ENCODE assay signal across 31 cellular contexts in the genomic region with DNA sequence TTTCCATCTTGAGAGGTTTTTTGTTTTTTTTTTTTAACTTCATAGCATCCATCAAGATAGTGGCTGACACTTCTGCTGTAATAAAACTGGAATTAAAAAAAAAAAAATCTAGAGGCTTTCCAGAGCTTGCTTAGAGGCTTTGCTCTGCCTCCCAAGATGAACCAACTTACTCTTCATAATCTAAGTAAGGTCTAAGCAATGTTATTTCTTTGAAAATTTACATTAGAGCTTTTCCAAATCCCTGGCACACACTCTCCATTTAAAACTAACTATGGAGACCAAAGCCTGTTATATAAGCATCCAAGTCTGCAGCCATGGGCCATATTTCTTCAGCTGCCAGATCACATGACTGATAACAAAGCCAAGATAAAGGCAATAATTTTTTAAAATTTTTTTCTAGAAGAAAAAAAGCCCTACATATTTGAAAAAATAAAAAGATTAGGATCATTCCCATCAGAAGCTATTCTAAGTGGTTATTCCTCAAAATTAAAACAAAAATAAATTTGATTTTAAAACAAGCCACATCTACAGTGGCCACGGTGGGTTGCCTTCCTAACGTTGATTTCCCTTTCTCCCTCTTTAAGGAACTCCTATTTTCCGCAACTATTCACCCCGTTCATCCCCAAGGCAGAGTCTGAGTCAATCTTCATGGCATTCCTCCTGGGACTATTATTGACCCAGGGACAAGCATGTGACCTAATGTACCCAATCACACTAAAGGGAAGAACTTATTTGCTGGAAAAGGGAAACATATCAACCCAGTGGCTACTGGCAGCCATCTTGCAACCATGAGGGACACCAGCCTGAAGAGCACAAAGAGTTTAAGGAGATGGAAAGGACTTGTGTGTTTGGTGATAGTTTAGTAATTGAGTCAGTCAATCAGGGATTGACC. TPM values are rescaled to one million over a fixed set of nuclear protein-coding genes. Genes with fewer than 3 reads are reported as not detected.
A peak's percentile ranks its signal among the peaks of the same experiment; 100 is the strongest.
DNase-seq lines count a peak whose midpoint lies in the region; ATAC-seq, FAIRE-seq and TF ChIP-seq lines count a peak whose summit lies in the region.
"Had no signal": no experiment of that assay in that cellular context is flagged by ENCODE, and none has a peak within 500 bp of the region (broad histone marks: within the 10 kb centered on the region; RNA-seq: fewer than 3 reads in every experiment).

No MANE protein-coding gene starts in this region.

- H4K20me1 ChIP-seq in DND-41 (ENCODE audit: insufficient read depth, low read length): no peaks in the 10 kb centered on the region
- no peaks in the 10 kb centered on the region for H4K20me1 ChIP-seq in Loucy (ENCODE audit: insufficient read depth, low read length, poor library complexity, severe bottlenecking)
- no peaks in the 10 kb centered on the region for H4K20me1 ChIP-seq in K562 (replicated peaks; ENCODE audit: control insufficient read depth, insufficient read depth, low read length)
- no peaks in the 10 kb centered on the region for H4K20me1 ChIP-seq in osteoblast (ENCODE audit: insufficient read depth, low read length)

- intact Hi-C loops in K562 (cut with micrococcal nuclease): loop anchor here (5.0 kb wide), 1 partner anchor 130 kb away; no protein-coding TSS in a partner anchor

- no peak for TF ChIP-seq RAD21 in K562 (CRISPR knock-in tag; conservative IDR thresholded peaks at IDR 0.05 in 1 of 2, IDR thresholded peaks at IDR 0.05 in 1 of 2)

- ATAC-seq in DND-41 (ENCODE audit: insufficient read depth, low read depth): no peak
- no peak for ATAC-seq in K562
- ATAC-seq in left lobe of liver: no peak
- no peak for ATAC-seq in GM21423 (IDR thresholded peaks at IDR 0.05; ENCODE audit: unreplicated experiment)
- ATAC-seq: gastrocnemius medialis, natural killer cell, pancreas had no signal

- H3K27me3 ChIP-seq in DND-41 (ENCODE audit: insufficient read depth, low read length, poor library complexity) (no peaks in the 10 kb centered on the region), Loucy (ENCODE audit: insufficient read depth, low read length, poor library complexity, severe bottlenecking) (no peaks in the 10 kb centered on the region), K562 (ENCODE audit: control insufficient read depth in 2 of 2, insufficient read depth in 2 of 2, low read length in 2 of 2) (no peaks in the 10 kb centered on the region), osteoblast (ENCODE audit: insufficient read depth, low read length) (no peaks in the 10 kb centered on the region)
- H3K27me3 ChIP-seq: esophagus muscularis mucosa, gastrocnemius medialis, pancreas, vagina had no signal

- no peak for FAIRE-seq in K562 (lab: Jason Lieb, UNC)
- FAIRE-seq: bronchial epithelial cell, pancreas had no signal

- H3K9ac ChIP-seq in DND-41 (ENCODE audit: low read depth, low read length): no peak overlapping the region
- H3K9ac ChIP-seq in Loucy (ENCODE audit: low read depth, low read length, poor library complexity, severe bottlenecking): peak overlapping the region; percentile 9
- no peak overlapping the region for H3K9ac ChIP-seq in K562 (ENCODE audit: insufficient read depth in 1 of 2, low read depth in 2 of 2, low read length in 2 of 2)

- H3K4me3 ChIP-seq in DND-41 (ENCODE audit: low read depth in 1 of 2, low read length in 2 of 2): no peak overlapping the region
- no peak overlapping the region for H3K4me3 ChIP-seq in Loucy (ENCODE audit: low read length, poor library complexity, severe bottlenecking)
- no peak overlapping the region for H3K4me3 ChIP-seq in K562
- no peak overlapping the region for H3K4me3 ChIP-seq in osteoblast (ENCODE audit: insufficient read depth, low read length)
- H3K4me3 ChIP-seq: esophagus muscularis mucosa, gastrocnemius medialis, left ventricle myocardium inferior, pancreas, thoracic aorta, vagina had no signal

- H3K27ac ChIP-seq in DND-41 (ENCODE audit: low read length) (peak overlapping the region; percentile 76), K562 (ENCODE audit: extremely low read depth, low read depth, low read length) (no peak overlapping the region), osteoblast (ENCODE audit: low read depth, low read length) (no peak overlapping the region)
- H3K27ac ChIP-seq: esophagus muscularis mucosa, gastrocnemius medialis, left ventricle myocardium inferior, pancreas, thoracic aorta, vagina had no signal

- POLR2A ChIA-PET in K562 (lab: Yijun Ruan, JAX) (interaction anchor here (0.7 kb wide), 1 partner anchor 18 kb away, joined by 3 read pairs; no protein-coding TSS in a partner anchor), GM10248 (lab: Yijun Ruan, JAX) (no interaction called here)

- H3K4me2 ChIP-seq in DND-41 (ENCODE audit: insufficient read depth, low read length) (no peak overlapping the region), Loucy (ENCODE audit: low read depth, low read length, poor library complexity, severe bottlenecking) (no peak overlapping the region), K562 (ENCODE audit: insufficient read depth, low read length) (no peak overlapping the region), osteoblast (ENCODE audit: insufficient read depth, low read length) (no peak overlapping the region)

- H3F3A ChIP-seq in Loucy (ENCODE audit: low read depth): no peaks in the 10 kb centered on the region

- DNase-seq in DND-41 (no peak), K562 (ENCODE audit: extremely low read depth in 1 of 4, low spot score in 3 of 4) (peak in 2 of 4 experiments; percentile 31 to 40), osteoblast (ENCODE audit: insufficient read length, low spot score, missing footprints) (no peak), GM10248 (ENCODE audit: extremely low spot score) (no peak), left lobe of liver (ENCODE audit: low spot score) (no peak)
- DNase-seq: activated CD4-positive, alpha-beta T cell treated with anti-CD3 and anti-CD28 coated beads, Interleukin-2, amount 50 U/mL, for 48 hours; activated CD4-positive, CD25-positive, alpha-beta regulatory T cell; activated CD8-positive, alpha-beta memory T cell treated with anti-CD3 and anti-CD28 coated beads, Interleukin-2, amount 50 U/mL, for 48 hours; activated effector memory CD4-positive, alpha-beta T cell treated with anti-CD3 and anti-CD28 coated beads, Interleukin-2, amount 50 U/mL, for 16 hours; cortex of kidney; endodermal cell; gastrocnemius medialis; hippocampal formation; KG1; left ventricle myocardium inferior; midbrain; natural killer cell; NCI-H1694; NCI-H2171 treated with DMSO at 0.1 percent for 48 hours; NCI-H524 treated with DMSO at 0.1 percent for 48 hours; pancreas; right cardiac atrium; stimulated activated CD4-positive, alpha-beta T cell treated with anti-CD3 and anti-CD28 coated beads, Interleukin-4, amount 100 ng/mL, for 4 hours; stimulated activated naive CD4-positive, alpha-beta T cell treated with Interleukin-2 at 50 U/mL for 16 hours; T1000 had no signal

- WGBS in K562 (ENCODE audit: insufficient coverage, low coverage, missing lambda C conversion rate): 17% methylated on average over 3 of the region's 4 CpGs

- no TSS peak for BruUV-seq in K562 (replicated peaks; lab: Mats Ljungman, UMichigan)

- no peaks in the 10 kb centered on the region for H3K9me3 ChIP-seq in DND-41 (ENCODE audit: insufficient read depth, low read length, severe bottlenecking)
- H3K9me3 ChIP-seq in Loucy (ENCODE audit: insufficient read depth, low read depth, low read length): no peaks in the 10 kb centered on the region
- H3K9me3 ChIP-seq in K562 (replicated peaks; ENCODE audit: control insufficient read depth, insufficient read depth, low read depth, low read length): no peaks in the 10 kb centered on the region
- no peaks in the 10 kb centered on the region for H3K9me3 ChIP-seq in osteoblast (ENCODE audit: low read depth, low read length)
- H3K9me3 ChIP-seq: esophagus muscularis mucosa, gastrocnemius medialis, left ventricle myocardium inferior, pancreas, thoracic aorta, vagina had no signal

- no peaks in the 10 kb centered on the region for H3K9me2 ChIP-seq in Loucy (replicated peaks; ENCODE audit: low read depth, low read length)

- no peak for TF ChIP-seq CTCF in DND-41 (IDR thresholded peaks at IDR 0.05; ENCODE audit: borderline replicate concordance, extremely low read depth, low read length, poor library complexity, severe bottlenecking)
- no peak for TF ChIP-seq CTCF in Loucy (conservative IDR thresholded peaks at IDR 0.05; ENCODE audit: low read length)
- TF ChIP-seq CTCF in K562 (IDR thresholded peaks at IDR 0.05 in 2 of 3, conservative IDR thresholded peaks at IDR 0.05 in 1 of 3; ENCODE audit: insufficient read depth in 2 of 3, low read depth in 1 of 3, low read length in 3 of 3): no peak
- no peak for TF ChIP-seq CTCF in osteoblast (IDR thresholded peaks at IDR 0.05; ENCODE audit: extremely low read depth, low read depth, low read length)
- TF ChIP-seq CTCF in GM10248 (IDR thresholded peaks at IDR 0.05; ENCODE audit: control extremely low read depth, extremely low read depth, low read depth, missing control alignments): no peak

- TF ChIP-seq EP300 in K562 (IDR thresholded peaks at IDR 0.05; ENCODE audit: low read length): no peak

- peaks cover 47% of the 10 kb centered on the region for H3K4me1 ChIP-seq in DND-41 (ENCODE audit: insufficient read depth, low read length)
- peaks cover 52% of the 10 kb centered on the region for H3K4me1 ChIP-seq in Loucy (ENCODE audit: insufficient read depth, low read length, poor library complexity, severe bottlenecking)
- H3K4me1 ChIP-seq in K562 (replicated peaks in 1 of 2; ENCODE audit: control insufficient read depth in 2 of 2, insufficient read depth in 2 of 2, low read length in 2 of 2): no peaks in the 10 kb centered on the region
- peaks cover 10% of the 10 kb centered on the region for H3K4me1 ChIP-seq in osteoblast (ENCODE audit: insufficient read depth, low read length)
- H3K4me1 ChIP-seq: gastrocnemius medialis, pancreas had no signal

- no peak for TF ChIP-seq POLR2A in K562 (conservative IDR thresholded peaks at IDR 0.05)

- H3K79me2 ChIP-seq in DND-41 (ENCODE audit: insufficient read depth, low read length): peaks cover 30% of the 10 kb centered on the region
- H3K79me2 ChIP-seq in Loucy (ENCODE audit: insufficient read depth, low read length): peaks cover 31% of the 10 kb centered on the region
- H3K79me2 ChIP-seq in K562 (ENCODE audit: control insufficient read depth, insufficient read depth, low read length): no peaks in the 10 kb centered on the region
- H3K79me2 ChIP-seq in osteoblast (ENCODE audit: insufficient read depth, low read length): no peaks in the 10 kb centered on the region

- no peak overlapping the region for H2AFZ ChIP-seq in DND-41 (ENCODE audit: low read depth, low read length)
- no peak overlapping the region for H2AFZ ChIP-seq in Loucy (ENCODE audit: low read length)
- no peak overlapping the region for H2AFZ ChIP-seq in K562 (ENCODE audit: low read depth, low read length)
- H2AFZ ChIP-seq in osteoblast (ENCODE audit: low read length): peak overlapping the region; percentile 33

- H3K9me1 ChIP-seq in K562 (ENCODE audit: control insufficient read depth, insufficient read depth, low read length): no peaks in the 10 kb centered on the region

- H3K36me3 ChIP-seq in DND-41 (ENCODE audit: insufficient read depth, low read length) (no peaks in the 10 kb centered on the region), Loucy (ENCODE audit: insufficient read depth, low read length) (no peaks in the 10 kb centered on the region), K562 (ENCODE audit: control insufficient read depth, insufficient read depth, low read length) (no peaks in the 10 kb centered on the region), osteoblast (ENCODE audit: insufficient read depth, low read length) (no peaks in the 10 kb centered on the region)
- H3K36me3 ChIP-seq: esophagus muscularis mucosa, gastrocnemius medialis, left ventricle myocardium inferior, pancreas, thoracic aorta, vagina had no signal

- CTCF ChIA-PET in K562 (lab: Yijun Ruan, JAX; ENCODE audit: low intra/inter-chr PET ratio): interaction anchor here (0.6 to 0.7 kb wide), 2 partner anchors 129 to 427 kb away, joined by 3 to 10 read pairs; no protein-coding TSS in a partner anchor
- CTCF ChIA-PET in GM10248 (lab: Yijun Ruan, JAX): interaction anchor here (1.0 to 2.3 kb wide), 8 partner anchors 20 to 155 kb away, joined by 3 to 12 read pairs (median 3); no protein-coding TSS in a partner anchor

- in situ Hi-C loops in K562 (cut with MboI): no loop called here

RNA-seq across cellular contexts. Expression of gene ARHGEF3, which starts 55.2 kb away (rescaled TPM):
- 1.8 and 2.1 TPM in 2 replicates for total RNA-seq in K562 (2011; cell fraction: chromatin; rRNA removed; ENCODE audit: low replicate concordance)
- 0.67 and 1.3 TPM in 2 replicates for total RNA-seq in K562 (2011; cell fraction: nucleolus; rRNA removed)
- total RNA-seq in K562 (2011; cell fraction: nucleoplasm; rRNA removed): 2.2 and 3.1 TPM in 2 replicates
- total RNA-seq in K562 (2014; rRNA removed) (0.77 and 1.7 TPM in 2 replicates), K562 (2014; rRNA removed; fragmentation: Illumina TruSeq; extraction: Trizol) (2.0 TPM in 2 replicates), K562 (2015; rRNA removed; fragmentation: Illumina TruSeq; extraction: Trizol) (2.2 and 3.3 TPM in 2 replicates), K562 (2021) (2.2 and 2.7 TPM in 2 replicates), osteoblast (21.7 and 22.7 TPM in 2 replicates), left lobe of liver (1.5 TPM)
- polyA plus RNA-seq in K562 (2011; rRNA removed) (0.05 and 0.93 TPM in 2 replicates), K562 (2014; fragmentation: Illumina TruSeq; extraction: Trizol) (1.7 and 2.2 TPM in 2 replicates), K562 (2014; fragmentation: Nextera tagmentation; extraction: Ambion mirVana) (1 to 10 TPM in 1 of 2 experiments, under 1 TPM in 1; 0.94 to 1.3 TPM), K562 (2014; rRNA removed) (1.4 and 1.7 TPM in 2 replicates)
- 0.13 and 0.46 TPM in 2 replicates for polyA plus RNA-seq in K562 (2011; cell fraction: cytosol; rRNA removed)
- polyA plus RNA-seq in K562 (2011; cell fraction: nucleus; rRNA removed): 0.03 and 0.90 TPM in 2 replicates
- polyA plus RNA-seq in K562 (2012): 2.1 and 2.3 TPM in 2 replicates
- 0.48 and 1.2 TPM in 2 replicates for polyA minus RNA-seq in K562 (2011; rRNA and poly(A)+ RNA removed)
- polyA minus RNA-seq in K562 (2011; cell fraction: cytosol; rRNA and poly(A)+ RNA removed): 0.67 TPM in 1 of 2 replicates, not detected in the other
- polyA minus RNA-seq in K562 (2011; cell fraction: nucleus; rRNA and poly(A)+ RNA removed): 0.89 and 1.1 TPM in 2 replicates
